ENCODE assay signal across 8 cellular contexts in the genomic region with DNA sequence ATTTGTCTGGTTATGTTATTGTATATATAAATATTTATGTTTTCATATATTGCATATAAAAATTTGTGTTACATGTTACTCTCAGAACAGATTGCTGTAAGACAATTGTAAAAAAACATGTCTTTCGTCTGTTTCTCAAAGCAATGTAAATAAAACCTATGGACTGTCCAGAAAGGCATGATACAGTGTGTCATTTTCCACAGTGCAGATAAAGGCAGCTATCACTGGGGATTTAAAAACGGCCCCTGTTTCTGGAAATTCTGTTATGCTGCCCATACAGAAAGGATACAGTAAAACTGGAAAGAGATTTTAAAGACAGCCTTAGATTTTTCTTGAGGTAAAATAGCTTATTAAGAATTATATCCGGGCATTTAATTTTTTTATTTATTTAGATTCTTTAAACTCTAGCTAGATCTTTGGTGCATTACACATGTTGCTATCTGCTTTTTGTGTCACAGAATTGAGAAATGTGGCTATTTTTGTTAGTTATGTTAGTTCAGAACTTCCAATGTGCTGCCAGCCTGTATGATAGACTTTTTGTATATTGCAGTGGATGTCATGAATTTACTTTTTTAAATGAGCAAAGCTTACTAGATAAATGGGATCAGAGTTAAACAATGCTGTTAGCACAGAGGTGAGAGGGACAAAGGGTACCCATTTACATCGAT. TPM values are rescaled to one million over a fixed set of nuclear protein-coding genes. Genes with fewer than 3 reads are reported as not detected.
DNase-seq lines count a peak whose midpoint lies in the region; ATAC-seq, FAIRE-seq and TF ChIP-seq lines count a peak whose summit lies in the region.

No MANE protein-coding gene starts in this region.

- H3K4me2 ChIP-seq in astrocyte (ENCODE audit: low read length), result peak overlapping the region; percentile 98

- no peak for ATAC-seq in HG03457 (IDR thresholded peaks at IDR 0.05; ENCODE audit: unreplicated experiment)

- TF ChIP-seq CTCF in NB4 (IDR thresholded peaks at IDR 0.05; ENCODE audit: low read depth, low read length), result no peak
- TF ChIP-seq CTCF in astrocyte (IDR thresholded peaks at IDR 0.05; ENCODE audit: insufficient read depth, low read depth, low read length), result no peak
- TF ChIP-seq CTCF in kidney (IDR thresholded peaks at IDR 0.05; ENCODE audit: borderline replicate concordance, extremely low read depth, insufficient read depth), result no peak

- H3K36me3 Mint-ChIP-seq in astrocyte (ENCODE audit: low read depth, unreplicated experiment), result peaks cover 3% of the 10 kb centered on the region

- intact Hi-C loops in kidney (cut with DNase I), result no loop called here

- H3K4me3 Mint-ChIP-seq in astrocyte (ENCODE audit: unreplicated experiment), result peak overlapping the region; percentile 99

- no peaks in the 10 kb centered on the region for H3K4me1 Mint-ChIP-seq in astrocyte (ENCODE audit: low read depth, unreplicated experiment)

- H3K4me1 ChIP-seq in ES-I3 (ENCODE audit: insufficient read depth, low read length) (peaks cover 6% of the 10 kb centered on the region), astrocyte (ENCODE audit: insufficient read depth, low read length) (peaks cover 8% of the 10 kb centered on the region), kidney (ENCODE audit: control insufficient read depth in 1 of 2, insufficient read depth in 1 of 2, low read depth in 1 of 2, low read length in 2 of 2) (peaks cover 2 to 3% of the 10 kb centered on the region in 2 donors)

- H3K9me3 ChIP-seq in ES-I3 (ENCODE audit: control insufficient read depth, insufficient read depth, low read length) (no peaks in the 10 kb centered on the region), astrocyte (ENCODE audit: insufficient read depth, low read depth, low read length) (no peaks in the 10 kb centered on the region), kidney (ENCODE audit: control insufficient read depth in 1 of 2, low read length in 2 of 2) (no peaks in the 10 kb centered on the region)

- no peaks in the 10 kb centered on the region for H3K27me3 ChIP-seq in astrocyte (ENCODE audit: insufficient read depth, low read length)

- H3K79me2 ChIP-seq in astrocyte (ENCODE audit: insufficient read depth, low read length), result peaks cover 60% of the 10 kb centered on the region

- peak overlapping the region; percentile 70 for H3K27ac Mint-ChIP-seq in astrocyte (ENCODE audit: unreplicated experiment)

- TF ChIP-seq POLR2A in NB4 (IDR thresholded peaks at IDR 0.05; ENCODE audit: extremely low read depth, insufficient read length), result no peak

- H3K4me3 ChIP-seq in NB4 (ENCODE audit: low read depth, low read length), result peak overlapping the region; percentile 94
- H3K4me3 ChIP-seq in astrocyte (ENCODE audit: insufficient read depth, low read depth, low read length), result peak overlapping the region; percentile 98
- peak overlapping the region; percentile 83 to 91 for H3K4me3 ChIP-seq in kidney (ENCODE audit: low read length in 2 of 2)

- peak overlapping the region; percentile 100 for H3K9ac ChIP-seq in ES-I3 (ENCODE audit: low read depth, low read length)
- peak overlapping the region; percentile 100 for H3K9ac ChIP-seq in astrocyte (ENCODE audit: low read length)
- H3K9ac ChIP-seq in kidney (ENCODE audit: low read length in 2 of 2), result peak overlapping the region; percentile 98 to 100

- peaks cover 9% of the 10 kb centered on the region for H4K20me1 ChIP-seq in astrocyte (ENCODE audit: insufficient read depth, low read length)

- FAIRE-seq in astrocyte (lab: Jason Lieb, UNC) (no peak), kidney (lab: Jason Lieb, UNC) (no peak)

- no peaks in the 10 kb centered on the region for H3K9me3 Mint-ChIP-seq in astrocyte (ENCODE audit: unreplicated experiment)

- DNase-seq in NB4 (ENCODE audit: low read depth) (peak; percentile 58), astrocyte (ENCODE audit: low read depth) (no peak), kidney (no peak), substantia nigra (lab: John Stamatoyannopoulos, UW) (no peak), UCSD-AML1 (lab: John Stamatoyannopoulos, UW; ENCODE audit: unreplicated experiment) (no peak), epidermal melanocyte (ENCODE audit: insufficient read length, low spot score) (no peak)

- H3K27ac ChIP-seq in astrocyte (ENCODE audit: low read depth, low read length) (peak overlapping the region; percentile 97), kidney (ENCODE audit: low read depth in 2 of 2, low read length in 2 of 2) (peak overlapping the region; percentile 63 to 99), substantia nigra (ENCODE audit: low read depth, low read length, poor library complexity, severe bottlenecking) (peak overlapping the region; percentile 97)

- H3K36me3 ChIP-seq in ES-I3 (ENCODE audit: insufficient read depth, low read length) (no peaks in the 10 kb centered on the region; the same call in 1 of the 2 replicates), astrocyte (ENCODE audit: insufficient read depth, low read length) (peaks cover 2% of the 10 kb centered on the region), kidney (ENCODE audit: control insufficient read depth in 1 of 2, insufficient read depth in 2 of 2, low read length in 2 of 2) (no peaks in the 10 kb centered on the region)

- no peaks in the 10 kb centered on the region for H3K27me3 Mint-ChIP-seq in astrocyte (ENCODE audit: low read depth, unreplicated experiment)

- H2AFZ ChIP-seq in astrocyte (ENCODE audit: low read depth, low read length), result no peak overlapping the region

RNA-seq across cellular contexts. Expression of gene INO80D, which starts 0.8 kb away (rescaled TPM):
- total RNA-seq in astrocyte, result 20.1 and 21.1 TPM in 2 replicates
- total RNA-seq in kidney, result 29.9 TPM
- 1.7 TPM for polyA plus RNA-seq in kidney (ENCODE audit: insufficient read depth, low read depth, low replicate concordance)
